8 cellular contexts compared by ENCODE assay signal in the genomic region with DNA sequence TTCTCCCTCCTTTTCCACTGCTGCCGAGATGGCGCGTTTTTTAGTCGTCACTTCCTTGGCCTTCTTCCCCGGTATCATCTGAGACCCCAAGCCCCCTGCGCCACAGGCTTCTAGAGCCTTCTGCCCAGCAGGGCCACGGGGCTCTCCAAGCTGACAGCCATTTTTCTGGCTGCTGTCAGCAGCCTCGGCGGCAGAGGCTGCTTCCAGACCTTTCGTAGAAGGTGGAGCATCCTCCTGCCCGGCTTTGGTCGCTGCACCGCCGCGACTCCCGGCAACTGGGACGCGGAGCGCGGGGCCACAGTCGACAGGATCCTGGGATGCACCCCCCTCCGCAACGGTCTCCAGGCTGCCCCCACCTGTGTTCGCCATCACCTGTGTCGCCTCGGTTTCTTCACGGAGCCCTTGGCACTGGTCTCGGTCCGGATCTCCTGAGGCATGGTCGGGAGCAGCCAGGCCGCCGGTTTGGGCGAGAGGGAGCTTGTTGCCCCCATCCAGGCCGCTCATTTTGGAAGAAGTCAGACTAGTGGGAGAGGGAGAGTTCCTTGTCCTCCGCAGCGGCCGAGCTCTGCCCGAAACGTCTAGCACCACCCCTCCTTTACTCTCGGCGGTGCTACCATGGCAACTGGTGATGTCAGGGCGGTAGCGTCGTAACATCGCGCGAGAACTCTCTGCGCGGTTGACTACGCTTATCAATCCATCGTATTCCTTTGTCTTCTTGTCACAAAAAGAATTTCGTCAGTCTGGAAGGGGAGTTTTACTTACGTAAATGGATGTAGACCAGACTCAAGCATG. TPM values are rescaled to one million over a fixed set of nuclear protein-coding genes. Genes with fewer than 3 reads are reported as not detected.
DNase-seq lines count a peak whose midpoint lies in the region; ATAC-seq and TF ChIP-seq lines count a peak whose summit lies in the region.

Gene TSPYL4 (minus strand): TSS at position 571 of the 792 bp plus-strand sequence. CDS start 67 bp downstream, at position 504.

- peaks cover 0 to 3% of the 10 kb centered on the region in 2 donors for H3K36me3 ChIP-seq in left lung

- ATAC-seq in GM19438 (IDR thresholded peaks at IDR 0.05; ENCODE audit: low read depth, unreplicated experiment) (peak; percentile 99), HG03565 (IDR thresholded peaks at IDR 0.05; ENCODE audit: unreplicated experiment) (peak; percentile 99), left lung (peak; percentile 98)

- peaks cover 33 to 53% of the 10 kb centered on the region in 2 donors for H3K4me1 ChIP-seq in left lung

- peak in 5 of 56 donors; percentile 15 to 30 (median 28) for TF ChIP-seq CTCF in dorsolateral prefrontal cortex (IDR thresholded peaks at IDR 0.05 in 54 of 56, conservative IDR thresholded peaks at IDR 0.05 in 2 of 56; ENCODE audit: low read depth in 1 of 56, partially characterized antibody in 56 of 56)
- no peak for TF ChIP-seq CTCF in left lung (IDR thresholded peaks at IDR 0.05)

- H3K9me3 ChIP-seq in left lung = no peaks in the 10 kb centered on the region

- H3K27me3 ChIP-seq in dorsolateral prefrontal cortex = no peaks in the 10 kb centered on the region
- no peaks in the 10 kb centered on the region for H3K27me3 ChIP-seq in left lung

- peak within 1 kb of the TSS; percentile 66 to 100 (median 95) for H3K4me3 ChIP-seq in dorsolateral prefrontal cortex
- peak within 1 kb of the TSS; percentile 84 to 89 for H3K4me3 ChIP-seq in left lung

- peak within 1 kb of the TSS; percentile 56 to 99 (median 93) for H3K27ac ChIP-seq in dorsolateral prefrontal cortex
- peak within 1 kb of the TSS; percentile 88 for H3K27ac ChIP-seq in left lung

- peak; percentile 97 for DNase-seq in CD1c-positive myeloid dendritic cell (ENCODE audit: extremely low spot score)
- peak; percentile 94 for DNase-seq in NCI-H748 treated with DMSO at 0.1 percent for 48 hours (lab: John Stamatoyannopoulos, UW)
- DNase-seq in activated CD4-positive, alpha-beta T cell treated with anti-CD3 and anti-CD28 coated beads, Interleukin-2, amount 50 U/mL, for 24 hours (ENCODE audit: low read depth in 1 of 2, low spot score in 1 of 2) = peak; percentile 69 to 86
- DNase-seq in dorsolateral prefrontal cortex = peak; percentile 83 to 96 (median 95)
- DNase-seq in left lung = peak; percentile 95
- peak; percentile 86 for DNase-seq in stimulated activated CD4-positive, alpha-beta T cell treated with anti-CD3 and anti-CD28 coated beads, Interleukin-2, amount 100 ng/mL, for 4 hours (ENCODE audit: low read depth)

- intact Hi-C loops in dorsolateral prefrontal cortex (cut with DNase I) (loop anchor here in 1 of 2 donors (1.0 to 2.0 kb wide), 2 partner anchors 25 to 26 kb away; partner anchors contain the start of gene TSPYL1), left lung (cut with DNase I) (no loop called here)

RNA-seq across cellular contexts. Expression of gene TSPYL4, which starts in this region (rescaled TPM):
- total RNA-seq in dorsolateral prefrontal cortex = 100 to 1,000 TPM in 113 of 120 experiments, 10 to 100 TPM in 7; 69.8 to 228 (median 162) TPM
- 10 to 100 TPM; 10.2 to 17.6 TPM for total RNA-seq in left lung

Comparison
In these comparisons a context has a peak if more than half of its experiments do, and no peak if none do; other contexts are left out.
1. Peak in every context shown above with its lines: DNase-seq, ATAC-seq, H3K4me3 ChIP-seq and H3K27ac ChIP-seq.